Comparison of ENCODE assay signal across 7 cellular contexts in the genomic region with DNA sequence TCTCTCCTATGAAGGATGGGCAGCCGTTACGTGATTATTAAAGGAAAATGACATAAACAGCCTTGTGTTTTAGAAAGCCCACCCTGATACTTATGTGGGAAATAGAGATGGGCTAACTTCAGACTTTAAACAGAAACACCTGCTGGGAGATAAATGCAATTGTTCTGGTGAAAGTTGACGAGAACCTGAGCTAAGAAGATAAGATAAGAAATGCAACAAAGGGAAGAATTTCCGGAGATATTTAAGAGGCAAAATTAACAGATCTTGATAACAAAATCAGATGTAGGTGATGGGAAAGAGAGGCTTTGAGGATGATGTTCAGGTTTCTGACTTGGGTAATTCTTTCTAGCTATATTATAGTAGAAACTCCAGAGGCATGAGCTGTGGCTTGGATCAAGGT.
"Had no signal": no experiment of that assay in that cellular context is flagged by ENCODE, and none has a peak within 500 bp of the region (broad histone marks: within the 10 kb centered on the region; RNA-seq: fewer than 3 reads in every experiment).

No MANE protein-coding gene starts in this region.

- DNase-seq: H9, HCEC 1CT, IMR-90 had no signal

- H3K4me1 Mint-ChIP-seq: GM23338 had no signal

- H3K4me3 Mint-ChIP-seq: GM23338, H9 had no signal

- ATAC-seq: GM23338 had no signal

- H3K9me3 Mint-ChIP-seq: GM23338, H9 had no signal

- FAIRE-seq: H1, H54, HTR-8/SVneo had no signal

- H3K4me3 ChIP-seq: GM23338 had no signal

- H3K27ac Mint-ChIP-seq: GM23338, H9 had no signal
